2 cellular contexts compared by ENCODE assay signal in the genomic region with DNA sequence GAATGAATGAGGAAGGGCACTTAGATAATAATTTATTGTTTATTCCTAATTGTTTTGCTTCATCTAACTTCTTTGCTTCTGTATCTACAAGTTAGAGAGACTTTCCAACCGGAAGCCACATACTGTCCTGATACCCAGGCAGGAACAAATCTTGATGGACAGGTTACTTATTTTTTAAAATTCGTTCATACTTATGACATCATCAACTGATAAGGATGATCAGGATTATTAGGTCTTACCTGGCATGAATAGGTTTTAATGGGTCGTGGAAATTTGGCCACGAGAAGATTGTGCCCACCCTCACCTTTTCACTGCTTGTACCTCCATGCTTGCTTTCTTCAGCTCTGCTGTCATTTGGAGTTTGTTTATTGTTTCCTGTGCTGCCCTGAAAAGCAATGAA.
A peak's percentile ranks its signal among the peaks of the same experiment; 100 is the strongest.
TF ChIP-seq lines count a peak whose summit lies in the region.

No MANE protein-coding gene starts in this region.

TF ChIP-seq in GM23338, 12 proteins besides CTCF, POLR2A, EP300 and RAD21 (continues in another document):
- TF ChIP-seq, protein P1, sequence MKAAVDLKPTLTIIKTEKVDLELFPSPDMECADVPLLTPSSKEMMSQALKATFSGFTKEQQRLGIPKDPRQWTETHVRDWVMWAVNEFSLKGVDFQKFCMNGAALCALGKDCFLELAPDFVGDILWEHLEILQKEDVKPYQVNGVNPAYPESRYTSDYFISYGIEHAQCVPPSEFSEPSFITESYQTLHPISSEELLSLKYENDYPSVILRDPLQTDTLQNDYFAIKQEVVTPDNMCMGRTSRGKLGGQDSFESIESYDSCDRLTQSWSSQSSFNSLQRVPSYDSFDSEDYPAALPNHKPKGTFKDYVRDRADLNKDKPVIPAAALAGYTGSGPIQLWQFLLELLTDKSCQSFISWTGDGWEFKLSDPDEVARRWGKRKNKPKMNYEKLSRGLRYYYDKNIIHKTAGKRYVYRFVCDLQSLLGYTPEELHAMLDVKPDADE (IDR thresholded peaks at IDR 0.05) = no peak
- TF ChIP-seq, protein P2, sequence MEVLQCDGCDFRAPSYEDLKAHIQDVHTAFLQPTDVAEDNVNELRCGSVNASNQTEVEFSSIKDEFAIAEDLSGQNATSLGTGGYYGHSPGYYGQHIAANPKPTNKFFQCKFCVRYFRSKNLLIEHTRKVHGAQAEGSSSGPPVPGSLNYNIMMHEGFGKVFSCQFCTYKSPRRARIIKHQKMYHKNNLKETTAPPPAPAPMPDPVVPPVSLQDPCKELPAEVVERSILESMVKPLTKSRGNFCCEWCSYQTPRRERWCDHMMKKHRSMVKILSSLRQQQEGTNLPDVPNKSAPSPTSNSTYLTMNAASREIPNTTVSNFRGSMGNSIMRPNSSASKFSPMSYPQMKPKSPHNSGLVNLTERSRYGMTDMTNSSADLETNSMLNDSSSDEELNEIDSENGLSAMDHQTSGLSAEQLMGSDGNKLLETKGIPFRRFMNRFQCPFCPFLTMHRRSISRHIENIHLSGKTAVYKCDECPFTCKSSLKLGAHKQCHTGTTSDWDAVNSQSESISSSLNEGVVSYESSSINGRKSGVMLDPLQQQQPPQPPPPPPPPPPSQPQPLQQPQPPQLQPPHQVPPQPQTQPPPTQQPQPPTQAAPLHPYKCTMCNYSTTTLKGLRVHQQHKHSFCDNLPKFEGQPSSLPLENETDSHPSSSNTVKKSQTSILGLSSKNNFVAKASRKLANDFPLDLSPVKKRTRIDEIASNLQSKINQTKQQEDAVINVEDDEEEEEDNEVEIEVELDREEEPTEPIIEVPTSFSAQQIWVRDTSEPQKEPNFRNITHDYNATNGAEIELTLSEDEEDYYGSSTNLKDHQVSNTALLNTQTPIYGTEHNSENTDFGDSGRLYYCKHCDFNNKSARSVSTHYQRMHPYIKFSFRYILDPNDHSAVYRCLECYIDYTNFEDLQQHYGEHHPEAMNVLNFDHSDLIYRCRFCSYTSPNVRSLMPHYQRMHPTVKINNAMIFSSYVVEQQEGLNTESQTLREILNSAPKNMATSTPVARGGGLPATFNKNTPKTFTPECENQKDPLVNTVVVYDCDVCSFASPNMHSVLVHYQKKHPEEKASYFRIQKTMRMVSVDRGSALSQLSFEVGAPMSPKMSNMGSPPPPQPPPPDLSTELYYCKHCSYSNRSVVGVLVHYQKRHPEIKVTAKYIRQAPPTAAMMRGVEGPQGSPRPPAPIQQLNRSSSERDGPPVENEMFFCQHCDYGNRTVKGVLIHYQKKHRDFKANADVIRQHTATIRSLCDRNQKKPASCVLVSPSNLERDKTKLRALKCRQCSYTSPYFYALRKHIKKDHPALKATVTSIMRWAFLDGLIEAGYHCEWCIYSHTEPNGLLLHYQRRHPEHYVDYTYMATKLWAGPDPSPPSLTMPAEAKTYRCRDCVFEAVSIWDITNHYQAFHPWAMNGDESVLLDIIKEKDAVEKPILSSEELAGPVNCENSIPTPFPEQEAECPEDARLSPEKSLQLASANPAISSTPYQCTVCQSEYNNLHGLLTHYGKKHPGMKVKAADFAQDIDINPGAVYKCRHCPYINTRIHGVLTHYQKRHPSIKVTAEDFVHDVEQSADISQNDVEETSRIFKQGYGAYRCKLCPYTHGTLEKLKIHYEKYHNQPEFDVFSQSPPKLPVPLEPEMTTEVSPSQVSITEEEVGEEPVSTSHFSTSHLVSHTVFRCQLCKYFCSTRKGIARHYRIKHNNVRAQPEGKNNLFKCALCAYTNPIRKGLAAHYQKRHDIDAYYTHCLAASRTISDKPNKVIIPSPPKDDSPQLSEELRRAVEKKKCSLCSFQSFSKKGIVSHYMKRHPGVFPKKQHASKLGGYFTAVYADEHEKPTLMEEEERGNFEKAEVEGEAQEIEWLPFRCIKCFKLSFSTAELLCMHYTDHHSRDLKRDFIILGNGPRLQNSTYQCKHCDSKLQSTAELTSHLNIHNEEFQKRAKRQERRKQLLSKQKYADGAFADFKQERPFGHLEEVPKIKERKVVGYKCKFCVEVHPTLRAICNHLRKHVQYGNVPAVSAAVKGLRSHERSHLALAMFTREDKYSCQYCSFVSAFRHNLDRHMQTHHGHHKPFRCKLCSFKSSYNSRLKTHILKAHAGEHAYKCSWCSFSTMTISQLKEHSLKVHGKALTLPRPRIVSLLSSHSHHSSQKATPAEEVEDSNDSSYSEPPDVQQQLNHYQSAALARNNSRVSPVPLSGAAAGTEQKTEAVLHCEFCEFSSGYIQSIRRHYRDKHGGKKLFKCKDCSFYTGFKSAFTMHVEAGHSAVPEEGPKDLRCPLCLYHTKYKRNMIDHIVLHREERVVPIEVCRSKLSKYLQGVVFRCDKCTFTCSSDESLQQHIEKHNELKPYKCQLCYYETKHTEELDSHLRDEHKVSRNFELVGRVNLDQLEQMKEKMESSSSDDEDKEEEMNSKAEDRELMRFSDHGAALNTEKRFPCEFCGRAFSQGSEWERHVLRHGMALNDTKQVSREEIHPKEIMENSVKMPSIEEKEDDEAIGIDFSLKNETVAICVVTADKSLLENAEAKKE (CRISPR knock-in tag; IDR thresholded peaks at IDR 0.05) = no peak
- no peak for TF ChIP-seq EZH2 (IDR thresholded peaks at IDR 0.05; ENCODE audit: low read depth, unreplicated experiment)
- no peak for TF ChIP-seq CREB1 (CRISPR knock-in tag; IDR thresholded peaks at IDR 0.05; ENCODE audit: low read depth)
- TF ChIP-seq NANOG (IDR thresholded peaks at IDR 0.05; ENCODE audit: borderline replicate concordance) = no peak
- no peak for TF ChIP-seq ZNF114 (CRISPR knock-in tag; IDR thresholded peaks at IDR 0.05)
- no peak for TF ChIP-seq STAT1 (IDR thresholded peaks at IDR 0.05; ENCODE audit: unreplicated experiment)
- no peak for TF ChIP-seq POLR2AphosphoS5 (IDR thresholded peaks at IDR 0.05; ENCODE audit: low read depth)
- TF ChIP-seq, protein P3, sequence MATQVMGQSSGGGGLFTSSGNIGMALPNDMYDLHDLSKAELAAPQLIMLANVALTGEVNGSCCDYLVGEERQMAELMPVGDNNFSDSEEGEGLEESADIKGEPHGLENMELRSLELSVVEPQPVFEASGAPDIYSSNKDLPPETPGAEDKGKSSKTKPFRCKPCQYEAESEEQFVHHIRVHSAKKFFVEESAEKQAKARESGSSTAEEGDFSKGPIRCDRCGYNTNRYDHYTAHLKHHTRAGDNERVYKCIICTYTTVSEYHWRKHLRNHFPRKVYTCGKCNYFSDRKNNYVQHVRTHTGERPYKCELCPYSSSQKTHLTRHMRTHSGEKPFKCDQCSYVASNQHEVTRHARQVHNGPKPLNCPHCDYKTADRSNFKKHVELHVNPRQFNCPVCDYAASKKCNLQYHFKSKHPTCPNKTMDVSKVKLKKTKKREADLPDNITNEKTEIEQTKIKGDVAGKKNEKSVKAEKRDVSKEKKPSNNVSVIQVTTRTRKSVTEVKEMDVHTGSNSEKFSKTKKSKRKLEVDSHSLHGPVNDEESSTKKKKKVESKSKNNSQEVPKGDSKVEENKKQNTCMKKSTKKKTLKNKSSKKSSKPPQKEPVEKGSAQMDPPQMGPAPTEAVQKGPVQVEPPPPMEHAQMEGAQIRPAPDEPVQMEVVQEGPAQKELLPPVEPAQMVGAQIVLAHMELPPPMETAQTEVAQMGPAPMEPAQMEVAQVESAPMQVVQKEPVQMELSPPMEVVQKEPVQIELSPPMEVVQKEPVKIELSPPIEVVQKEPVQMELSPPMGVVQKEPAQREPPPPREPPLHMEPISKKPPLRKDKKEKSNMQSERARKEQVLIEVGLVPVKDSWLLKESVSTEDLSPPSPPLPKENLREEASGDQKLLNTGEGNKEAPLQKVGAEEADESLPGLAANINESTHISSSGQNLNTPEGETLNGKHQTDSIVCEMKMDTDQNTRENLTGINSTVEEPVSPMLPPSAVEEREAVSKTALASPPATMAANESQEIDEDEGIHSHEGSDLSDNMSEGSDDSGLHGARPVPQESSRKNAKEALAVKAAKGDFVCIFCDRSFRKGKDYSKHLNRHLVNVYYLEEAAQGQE (IDR thresholded peaks at IDR 0.05; ENCODE audit: unreplicated experiment) = no peak
- no peak for TF ChIP-seq JUNB (IDR thresholded peaks at IDR 0.05; ENCODE audit: unreplicated experiment)

TF ChIP-seq in HEK293, 187 proteins besides CTCF, POLR2A, EP300 and RAD21 (continued from another document):
- TF ChIP-seq, protein P4, sequence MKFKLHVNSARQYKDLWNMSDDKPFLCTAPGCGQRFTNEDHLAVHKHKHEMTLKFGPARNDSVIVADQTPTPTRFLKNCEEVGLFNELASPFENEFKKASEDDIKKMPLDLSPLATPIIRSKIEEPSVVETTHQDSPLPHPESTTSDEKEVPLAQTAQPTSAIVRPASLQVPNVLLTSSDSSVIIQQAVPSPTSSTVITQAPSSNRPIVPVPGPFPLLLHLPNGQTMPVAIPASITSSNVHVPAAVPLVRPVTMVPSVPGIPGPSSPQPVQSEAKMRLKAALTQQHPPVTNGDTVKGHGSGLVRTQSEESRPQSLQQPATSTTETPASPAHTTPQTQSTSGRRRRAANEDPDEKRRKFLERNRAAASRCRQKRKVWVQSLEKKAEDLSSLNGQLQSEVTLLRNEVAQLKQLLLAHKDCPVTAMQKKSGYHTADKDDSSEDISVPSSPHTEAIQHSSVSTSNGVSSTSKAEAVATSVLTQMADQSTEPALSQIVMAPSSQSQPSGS (tag by site-specific recombination; IDR thresholded peaks at IDR 0.05; ENCODE audit: low read depth) = peak; percentile 52; the same call in 1 of the 2 replicates
- TF ChIP-seq ZNF366 (tag by site-specific recombination; conservative IDR thresholded peaks at IDR 0.05) (no peak), KLF8 (tag by site-specific recombination; IDR thresholded peaks at IDR 0.05) (no peak)
